ENCODE assay signal across 8 cellular contexts in the genomic region with DNA sequence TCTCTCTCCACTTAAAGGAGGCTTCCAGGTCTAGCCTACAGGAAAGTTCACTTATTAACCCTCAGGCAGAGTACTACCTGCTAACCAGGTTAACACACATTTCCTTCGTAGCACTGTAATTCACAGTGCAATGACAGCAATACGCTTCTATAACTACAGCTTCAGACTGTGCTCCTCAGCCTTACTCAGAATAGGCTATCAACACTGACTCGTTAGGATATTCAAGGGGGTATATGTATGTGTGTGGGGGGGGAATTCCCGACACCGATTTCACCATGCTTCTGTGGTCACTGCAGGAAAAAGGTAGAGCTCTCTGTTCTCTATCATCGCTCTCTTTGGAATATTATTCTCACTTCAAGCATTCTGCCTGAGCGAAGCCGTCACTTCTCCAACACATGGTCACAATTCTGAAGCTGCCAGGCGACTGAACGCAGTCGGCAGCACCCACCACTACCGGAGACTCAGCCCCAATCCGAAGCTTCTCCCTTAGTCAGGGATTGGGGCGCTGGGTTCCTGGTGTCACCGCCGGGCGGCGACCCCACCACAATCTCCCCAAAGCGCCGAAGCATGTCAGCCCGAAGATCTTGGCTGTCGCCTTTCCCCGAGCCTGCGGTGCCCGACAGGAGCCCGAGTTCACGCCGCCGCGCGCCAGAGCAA. TPM values are rescaled to one million over a fixed set of nuclear protein-coding genes. Genes with fewer than 3 reads are reported as not detected.
DNase-seq lines count a peak whose midpoint lies in the region; ATAC-seq lines count a peak whose summit lies in the region.

No MANE protein-coding gene starts in this region.

- H3K27me3 Mint-ChIP-seq in activated CD8-positive, alpha-beta memory T cell treated with anti-CD3 and anti-CD28 coated beads, Interleukin-2, amount 10 ng/mL, durations not matched to agents 7 days and 5 days: no peaks in the 10 kb centered on the region
- H3K27me3 Mint-ChIP-seq in activated T-helper 17 cell treated with anti-CD3 and anti-CD28 coated beads, Interleukin-2, amount 50 U/mL, for 72 hours: no peaks in the 10 kb centered on the region

- intact Hi-C loops in right cardiac atrium (cut with DNase I): no loop called here

- no peaks in the 10 kb centered on the region for H3K27me3 ChIP-seq in right cardiac atrium (ENCODE audit: control insufficient read depth, insufficient read depth)

- H3K27ac ChIP-seq in right cardiac atrium (ENCODE audit: low read length): peak overlapping the region; percentile 88

- H3K4me3 Mint-ChIP-seq in activated CD8-positive, alpha-beta memory T cell treated with anti-CD3 and anti-CD28 coated beads, Interleukin-2, amount 10 ng/mL, durations not matched to agents 7 days and 5 days: peak overlapping the region; percentile 94
- H3K4me3 Mint-ChIP-seq in activated T-helper 17 cell treated with anti-CD3 and anti-CD28 coated beads, Interleukin-2, amount 50 U/mL, for 72 hours: peak overlapping the region; percentile 98

- DNase-seq in activated CD8-positive, alpha-beta memory T cell treated with anti-CD3 and anti-CD28 coated beads, Interleukin-2, amount 10 ng/mL, durations not matched to agents 7 days and 5 days: peak; percentile 64
- DNase-seq in activated CD8-positive, alpha-beta memory T cell treated with anti-CD3 and anti-CD28 coated beads for 24 hours: no peak
- DNase-seq in right cardiac atrium: no peak
- DNase-seq in stimulated activated CD4-positive, alpha-beta T cell treated with anti-CD3 and anti-CD28 coated beads, Interleukin-12 subunit alpha, Interleukin-12 subunit beta, amount 100 ng/mL, for 4 hours: peak; percentile 48
- DNase-seq in GM19240 (ENCODE audit: insufficient read length, low spot score): no peak
- DNase-seq in NCI-H2171 (lab: John Stamatoyannopoulos, UW): no peak

- CTCF ChIA-PET in activated CD8-positive, alpha-beta memory T cell treated with anti-CD3 and anti-CD28 coated beads, Interleukin-2, amount 10 ng/mL, durations not matched to agents 7 days and 5 days (lab: Charles Lee): interaction anchor here (0.9 to 6.2 kb wide), 17 partner anchors 10 to 151 kb away, joined by 3 to 95 read pairs (median 7); a partner anchor contains a TSS

- no peaks in the 10 kb centered on the region for H3K9me3 ChIP-seq in right cardiac atrium (ENCODE audit: control insufficient read depth, low read length)

- H3K36me3 Mint-ChIP-seq in activated CD8-positive, alpha-beta memory T cell treated with anti-CD3 and anti-CD28 coated beads, Interleukin-2, amount 10 ng/mL, durations not matched to agents 7 days and 5 days: peaks cover 14% of the 10 kb centered on the region
- H3K36me3 Mint-ChIP-seq in activated T-helper 17 cell treated with anti-CD3 and anti-CD28 coated beads, Interleukin-2, amount 50 U/mL, for 72 hours (ENCODE audit: low read depth): peaks cover 67% of the 10 kb centered on the region

- H3K9me3 Mint-ChIP-seq in activated CD8-positive, alpha-beta memory T cell treated with anti-CD3 and anti-CD28 coated beads, Interleukin-2, amount 10 ng/mL, durations not matched to agents 7 days and 5 days (ENCODE audit: low read depth): no peaks in the 10 kb centered on the region
- no peaks in the 10 kb centered on the region for H3K9me3 Mint-ChIP-seq in activated T-helper 17 cell treated with anti-CD3 and anti-CD28 coated beads, Interleukin-2, amount 50 U/mL, for 72 hours

- 2% methylated on average over 31 of the region's 31 CpGs for whole genome bisulfite sequencing in right cardiac atrium

- H3K4me1 ChIP-seq in right cardiac atrium (ENCODE audit: control insufficient read depth, insufficient read depth, low read length): peaks cover 2% of the 10 kb centered on the region

- peak overlapping the region; percentile 94 for H3K4me3 ChIP-seq in right cardiac atrium (ENCODE audit: low read length)

- H3K27ac Mint-ChIP-seq in activated CD8-positive, alpha-beta memory T cell treated with anti-CD3 and anti-CD28 coated beads, Interleukin-2, amount 10 ng/mL, durations not matched to agents 7 days and 5 days: peak overlapping the region; percentile 99
- peak overlapping the region; percentile 100 for H3K27ac Mint-ChIP-seq in activated T-helper 17 cell treated with anti-CD3 and anti-CD28 coated beads, Interleukin-2, amount 50 U/mL, for 72 hours

- ATAC-seq in activated CD8-positive, alpha-beta memory T cell treated with anti-CD3 and anti-CD28 coated beads, Interleukin-2, amount 10 ng/mL, durations not matched to agents 7 days and 5 days: peak; percentile 22
- peak; percentile 19 for ATAC-seq in HG03571 (IDR thresholded peaks at IDR 0.05; ENCODE audit: unreplicated experiment)
- peak; percentile 72 for ATAC-seq in activated T-helper 17 cell treated with anti-CD3 and anti-CD28 coated beads, Interleukin-2, amount 50 U/mL, for 72 hours (replicated peaks)
- peak in 1 of 2 donors; percentile 1 for ATAC-seq in right cardiac atrium

- peaks cover 47% of the 10 kb centered on the region for H3K4me1 Mint-ChIP-seq in activated CD8-positive, alpha-beta memory T cell treated with anti-CD3 and anti-CD28 coated beads, Interleukin-2, amount 10 ng/mL, durations not matched to agents 7 days and 5 days
- H3K4me1 Mint-ChIP-seq in activated T-helper 17 cell treated with anti-CD3 and anti-CD28 coated beads, Interleukin-2, amount 50 U/mL, for 72 hours: peaks cover 22% of the 10 kb centered on the region

RNA-seq across cellular contexts. Expression of a gene that starts 0.6 kb away (rescaled TPM):
- 10 to 100 TPM; 84.6 to 90.2 TPM for total RNA-seq in activated CD8-positive, alpha-beta memory T cell treated with anti-CD3 and anti-CD28 coated beads, Interleukin-2, amount 10 ng/mL, durations not matched to agents 7 days and 5 days
- 10 to 100 TPM; 63.2 to 71.9 TPM for total RNA-seq in activated T-helper 17 cell treated with anti-CD3 and anti-CD28 coated beads, Interleukin-2, amount 50 U/mL, for 72 hours
- 10 to 100 TPM; 22.9 to 34.8 (median 26.9) TPM for total RNA-seq in right cardiac atrium
- 15.7 TPM for polyA plus RNA-seq in right cardiac atrium

RNA-seq across cellular contexts. Expression of a gene that starts 0.9 kb away (rescaled TPM):
- total RNA-seq in activated CD8-positive, alpha-beta memory T cell treated with anti-CD3 and anti-CD28 coated beads, Interleukin-2, amount 10 ng/mL, durations not matched to agents 7 days and 5 days: 10 to 100 TPM; 49.5 to 56.9 TPM
- 10 to 100 TPM; 53.6 to 83.2 TPM for total RNA-seq in activated T-helper 17 cell treated with anti-CD3 and anti-CD28 coated beads, Interleukin-2, amount 50 U/mL, for 72 hours
- total RNA-seq in right cardiac atrium: 100 to 1,000 TPM in 1 of 4 donors, 10 to 100 TPM in 3; 91.5 to 110 (median 99.6) TPM
- 113 TPM for polyA plus RNA-seq in right cardiac atrium

RNA-seq across cellular contexts. Expression of a gene that starts 10.2 kb away (rescaled TPM):
- 10 to 100 TPM; 56.9 to 58.5 TPM for total RNA-seq in activated CD8-positive, alpha-beta memory T cell treated with anti-CD3 and anti-CD28 coated beads, Interleukin-2, amount 10 ng/mL, durations not matched to agents 7 days and 5 days
- total RNA-seq in activated T-helper 17 cell treated with anti-CD3 and anti-CD28 coated beads, Interleukin-2, amount 50 U/mL, for 72 hours: 10 to 100 TPM; 23.6 to 31.6 TPM
- 10 to 100 TPM; 15.1 to 20.5 (median 17.8) TPM for total RNA-seq in right cardiac atrium
- polyA plus RNA-seq in right cardiac atrium: 14.6 TPM

RNA-seq across cellular contexts. Expression of a gene that starts 28.4 kb away (rescaled TPM):
- total RNA-seq in activated CD8-positive, alpha-beta memory T cell treated with anti-CD3 and anti-CD28 coated beads, Interleukin-2, amount 10 ng/mL, durations not matched to agents 7 days and 5 days: 10 to 100 TPM; 46.3 to 66.4 TPM
- 100 to 1,000 TPM in 1 of 2 donors, 10 to 100 TPM in 1; 97.4 to 113 TPM for total RNA-seq in activated T-helper 17 cell treated with anti-CD3 and anti-CD28 coated beads, Interleukin-2, amount 50 U/mL, for 72 hours
- total RNA-seq in right cardiac atrium: 10 to 100 TPM in 2 of 4 donors, 1 to 10 TPM in 2; 8.4 to 23.5 (median 14.8) TPM
- 14.2 TPM for polyA plus RNA-seq in right cardiac atrium

RNA-seq across cellular contexts. Expression of a gene that starts 55.3 kb away (rescaled TPM):
- 100 to 1,000 TPM; 164 to 176 TPM for total RNA-seq in activated CD8-positive, alpha-beta memory T cell treated with anti-CD3 and anti-CD28 coated beads, Interleukin-2, amount 10 ng/mL, durations not matched to agents 7 days and 5 days
- 100 to 1,000 TPM; 143 to 161 TPM for total RNA-seq in activated T-helper 17 cell treated with anti-CD3 and anti-CD28 coated beads, Interleukin-2, amount 50 U/mL, for 72 hours
- 10 to 100 TPM; 31.3 to 36.1 (median 34.2) TPM for total RNA-seq in right cardiac atrium
- 16.3 TPM for polyA plus RNA-seq in right cardiac atrium

Comparison
In these comparisons a context has a peak if more than half of its experiments do, and no peak if none do; other contexts are left out.
1. DNase-seq: peak in activated CD8-positive, alpha-beta memory T cell treated with anti-CD3 and anti-CD28 coated beads, Interleukin-2, amount 10 ng/mL, durations not matched to agents 7 days and 5 days (single experiment) and stimulated activated CD4-positive, alpha-beta T cell treated with anti-CD3 and anti-CD28 coated beads, Interleukin-12 subunit alpha, Interleukin-12 subunit beta, amount 100 ng/mL, for 4 hours (single experiment); none in activated CD8-positive, alpha-beta memory T cell treated with anti-CD3 and anti-CD28 coated beads for 24 hours (single experiment), right cardiac atrium (0 of 3), GM19240 (single experiment) and NCI-H2171 (single experiment).